Comparison of ENCODE assay signal across 8 cellular contexts in genomic region chr3:112734718-112735350, GRCh38.
A peak's percentile ranks its signal among the peaks of the same experiment; 100 is the strongest.
DNase-seq lines count a peak whose midpoint lies in the region; ATAC-seq and TF ChIP-seq lines count a peak whose summit lies in the region.

No MANE protein-coding gene starts in this region.

- no peaks in the 10 kb centered on the region for H3K4me1 ChIP-seq in SJSA1 (replicated peaks)

- H3K4me3 ChIP-seq in LNCaP clone FGC (ENCODE audit: low read depth, low read length) (no peak overlapping the region), SJSA1 (no peak overlapping the region), retinal pigment epithelial cell (ENCODE audit: low read length) (no peak overlapping the region)

- TF ChIP-seq CTCF in LNCaP clone FGC (IDR thresholded peaks at IDR 0.05; ENCODE audit: control insufficient read depth, extremely low read depth, insufficient read depth): peak; percentile 74
- peak; percentile 77 for TF ChIP-seq CTCF in retinal pigment epithelial cell (conservative IDR thresholded peaks at IDR 0.05; ENCODE audit: low read depth, low read length)

- H3K27ac ChIP-seq in SJSA1: no peak overlapping the region

- intact Hi-C loops in head of caudate nucleus (cut with DNase I): loop anchor here (10.0 kb wide), 1 partner anchor 240 kb away; the partner anchor contains the start of gene CD200R1

- H3K27me3 ChIP-seq in SJSA1 (replicated peaks): no peaks in the 10 kb centered on the region

- ATAC-seq in GM21717 (IDR thresholded peaks at IDR 0.05; ENCODE audit: unreplicated experiment): no peak

- H3K9me3 ChIP-seq in SJSA1 (replicated peaks): no peaks in the 10 kb centered on the region

- peak; percentile 46 for DNase-seq in NCI-H2196 (lab: John Stamatoyannopoulos, UW; ENCODE audit: unreplicated experiment)
- DNase-seq in NCI-H2196 treated with DMSO at 0.1 percent for 48 hours (lab: John Stamatoyannopoulos, UW; ENCODE audit: unreplicated experiment): no peak
- no peak for DNase-seq in LNCaP clone FGC (ENCODE audit: low read depth)
- peak; percentile 45 to 51 for DNase-seq in SJSA1 (ENCODE audit: low read depth in 1 of 2, low spot score in 2 of 2)
- peak; percentile 42 for DNase-seq in activated effector memory CD4-positive, alpha-beta T cell treated with Interleukin-2 at 50 U/mL for 16 hours
- DNase-seq in head of caudate nucleus: peak in 38 of 42 donors; percentile 8 to 79 (median 52)
- peak; percentile 15 for DNase-seq in retinal pigment epithelial cell (ENCODE audit: low read depth)

- H3K36me3 ChIP-seq in SJSA1: no peaks in the 10 kb centered on the region

Comparison
In these comparisons a context has a peak if more than half of its experiments do, and no peak if none do; other contexts are left out.
1. DNase-seq: peak in NCI-H2196 (single experiment), SJSA1 (2 of 2), activated effector memory CD4-positive, alpha-beta T cell treated with Interleukin-2 at 50 U/mL for 16 hours (single experiment), head of caudate nucleus (38 of 42) and retinal pigment epithelial cell (single experiment); none in NCI-H2196 treated with DMSO at 0.1 percent for 48 hours (single experiment) and LNCaP clone FGC (single experiment).